In genomic region chr1:17595602-17595925, GRCh38 we compare ENCODE assay signal across 11 cellular contexts. TPM values are rescaled to one million over a fixed set of nuclear protein-coding genes. Genes with fewer than 3 reads are reported as not detected.
"Had no signal": no experiment of that assay in that cellular context is flagged by ENCODE, and none has a peak within 500 bp of the region (broad histone marks: within the 10 kb centered on the region; RNA-seq: fewer than 3 reads in every experiment).

No MANE protein-coding gene starts in this region.

- H3K27ac ChIP-seq: WERI-Rb-1 had no signal

- H3K27ac Mint-ChIP-seq: activated naive CD8-positive, alpha-beta T cell treated with anti-CD3 and anti-CD28 coated beads, Interleukin-2, amount 50 U/mL, for 24 hours; activated T-helper 17 cell treated with anti-CD3 and anti-CD28 coated beads, Interleukin-2, amount 50 U/mL, for 72 hours; stimulated activated effector memory CD8-positive, alpha-beta T cell treated with anti-CD3 and anti-CD28 coated beads, Interleukin-12 subunit alpha, Interleukin-12 subunit beta, amount 100 ng/mL, for 72 hours had no signal

- H3K4me1 Mint-ChIP-seq: activated naive CD8-positive, alpha-beta T cell treated with anti-CD3 and anti-CD28 coated beads, Interleukin-2, amount 50 U/mL, for 24 hours; activated T-helper 17 cell treated with anti-CD3 and anti-CD28 coated beads, Interleukin-2, amount 50 U/mL, for 72 hours; stimulated activated effector memory CD8-positive, alpha-beta T cell treated with anti-CD3 and anti-CD28 coated beads, Interleukin-12 subunit alpha, Interleukin-12 subunit beta, amount 100 ng/mL, for 72 hours had no signal

- H3K4me3 Mint-ChIP-seq: activated naive CD8-positive, alpha-beta T cell treated with anti-CD3 and anti-CD28 coated beads, Interleukin-2, amount 50 U/mL, for 24 hours; activated T-helper 17 cell treated with anti-CD3 and anti-CD28 coated beads, Interleukin-2, amount 50 U/mL, for 72 hours; stimulated activated effector memory CD8-positive, alpha-beta T cell treated with anti-CD3 and anti-CD28 coated beads, Interleukin-12 subunit alpha, Interleukin-12 subunit beta, amount 100 ng/mL, for 72 hours had no signal

- H3K9me3 Mint-ChIP-seq: activated naive CD8-positive, alpha-beta T cell treated with anti-CD3 and anti-CD28 coated beads, Interleukin-2, amount 50 U/mL, for 24 hours; activated T-helper 17 cell treated with anti-CD3 and anti-CD28 coated beads, Interleukin-2, amount 50 U/mL, for 72 hours; stimulated activated effector memory CD8-positive, alpha-beta T cell treated with anti-CD3 and anti-CD28 coated beads, Interleukin-12 subunit alpha, Interleukin-12 subunit beta, amount 100 ng/mL, for 72 hours had no signal

- H3K36me3 Mint-ChIP-seq: stimulated activated effector memory CD8-positive, alpha-beta T cell treated with anti-CD3 and anti-CD28 coated beads, Interleukin-12 subunit alpha, Interleukin-12 subunit beta, amount 100 ng/mL, for 72 hours had no signal

- H3K27me3 Mint-ChIP-seq: activated naive CD8-positive, alpha-beta T cell treated with anti-CD3 and anti-CD28 coated beads, Interleukin-2, amount 50 U/mL, for 24 hours had no signal

- DNase-seq: activated CD4-positive, alpha-beta T cell treated with anti-CD3 and anti-CD28 coated beads, Interleukin-2, amount 50 U/mL, for 48 hours; activated naive CD4-positive, alpha-beta T cell treated with Interleukin-2 at 50 U/mL for 16 hours; activated naive CD8-positive, alpha-beta T cell treated with anti-CD3 and anti-CD28 coated beads, Interleukin-2, amount 50 U/mL, for 24 hours; aorta; glutamatergic neuron; kidney glomerular epithelial cell had no signal

- ATAC-seq: activated naive CD8-positive, alpha-beta T cell treated with anti-CD3 and anti-CD28 coated beads, Interleukin-2, amount 50 U/mL, for 24 hours; activated T-helper 17 cell treated with anti-CD3 and anti-CD28 coated beads, Interleukin-2, amount 50 U/mL, for 72 hours; esophagus mucosa; stimulated activated effector memory CD8-positive, alpha-beta T cell treated with anti-CD3 and anti-CD28 coated beads, Interleukin-12 subunit alpha, Interleukin-12 subunit beta, amount 100 ng/mL, for 72 hours had no signal

RNA-seq across cellular contexts. Expression of gene ARHGEF10L, which starts 56.1 kb away (rescaled TPM):
- total RNA-seq: activated T-helper 17 cell treated with anti-CD3 and anti-CD28 coated beads, Interleukin-2, amount 50 U/mL, for 72 hours; T-helper 1 cell treated with Interleukin-12 subunit alpha and Interleukin-12 subunit beta and Interleukin-4 antibody, amounts not matched to agents 30 ng/mL and 1 ng/mL, for 36 hours had no signal
